In genomic region chr11:709109-709997, GRCh38 we compare ENCODE assay signal across 1 cellular context.
TF ChIP-seq lines count a peak whose summit lies in the region.

No MANE protein-coding gene starts in this region.

TF ChIP-seq in GM23338, 12 proteins besides CTCF, POLR2A, EP300 and RAD21:
- TF ChIP-seq REST (IDR thresholded peaks at IDR 0.05; ENCODE audit: unreplicated experiment) (no peak), ETS1 (IDR thresholded peaks at IDR 0.05) (no peak), EZH2 (IDR thresholded peaks at IDR 0.05; ENCODE audit: low read depth, unreplicated experiment) (no peak), ZNF114 (CRISPR knock-in tag; IDR thresholded peaks at IDR 0.05) (no peak), POLR2AphosphoS5 (IDR thresholded peaks at IDR 0.05; ENCODE audit: low read depth) (no peak; the same call in 1 of the 2 replicates), ZNF462 (CRISPR knock-in tag; IDR thresholded peaks at IDR 0.05) (no peak), JUNB (IDR thresholded peaks at IDR 0.05; ENCODE audit: unreplicated experiment) (no peak), NANOG (IDR thresholded peaks at IDR 0.05; ENCODE audit: borderline replicate concordance) (no peak), CREB1 (CRISPR knock-in tag; IDR thresholded peaks at IDR 0.05; ENCODE audit: low read depth) (no peak), STAT1 (IDR thresholded peaks at IDR 0.05; ENCODE audit: unreplicated experiment) (no peak), EZH2phosphoT487 (IDR thresholded peaks at IDR 0.05; ENCODE audit: unreplicated experiment) (no peak), ZNF331 (CRISPR knock-in tag; IDR thresholded peaks at IDR 0.05; ENCODE audit: low read depth) (no peak)
